In genomic region chr2:7672027-7672684, GRCh38 we compare ENCODE assay signal across 9 cellular contexts.
A peak's percentile ranks its signal among the peaks of the same experiment; 100 is the strongest.
DNase-seq lines count a peak whose midpoint lies in the region; ATAC-seq and TF ChIP-seq lines count a peak whose summit lies in the region.
"Had no signal": no experiment of that assay in that cellular context is flagged by ENCODE, and none has a peak within 500 bp of the region (broad histone marks: within the 10 kb centered on the region; RNA-seq: fewer than 3 reads in every experiment).

No MANE protein-coding gene starts in this region.

- no peak overlapping the region for H2AFZ ChIP-seq in GM23338

- H3K4me2 ChIP-seq in GM23338 = no peak overlapping the region

- TF ChIP-seq CTCF in GM23338 (conservative IDR thresholded peaks at IDR 0.05; ENCODE audit: low read depth in 2 of 2) (peak; percentile 92 to 98), astrocyte of the spinal cord (IDR thresholded peaks at IDR 0.05; ENCODE audit: low read depth, low read length) (peak; percentile 74), liver (IDR thresholded peaks at IDR 0.05; ENCODE audit: low read depth, low read length, missing input control) (peak; percentile 63)

- DNase-seq in AG08396 (ENCODE audit: low spot score) (peak; percentile 9), GM23338 (ENCODE audit: low spot score) (peak; percentile 93), T follicular helper cell (ENCODE audit: low read depth) (peak; percentile 6), astrocyte of the spinal cord (ENCODE audit: low read depth, low spot score) (peak; percentile 62), NCI-H774 (lab: John Stamatoyannopoulos, UW) (no peak), SW 1271 (lab: John Stamatoyannopoulos, UW) (no peak)
- peak; percentile 5 to 48 (median 22) for DNase-seq in stimulated activated naive CD4-positive, alpha-beta T cell (lab: John Stamatoyannopoulos, UW)

- H3K9me3 ChIP-seq in liver (ENCODE audit: control insufficient read depth in 4 of 4, low read length in 3 of 4) = no peaks in the 10 kb centered on the region

- no peaks in the 10 kb centered on the region for H3K79me2 ChIP-seq in GM23338 (replicated peaks; ENCODE audit: insufficient read depth)

- H3K4me1 Mint-ChIP-seq in GM23338 = peaks cover 16% of the 10 kb centered on the region
- H3K4me1 Mint-ChIP-seq: memory B cell had no signal

- H3K9me2 ChIP-seq in GM23338 (ENCODE audit: insufficient read depth) = peaks cover 37% of the 10 kb centered on the region

- in situ Hi-C loops in astrocyte of the spinal cord (cut with HindIII; ENCODE audit: low sequenced_read_pairs) = no loop called here

- H3K9ac ChIP-seq in liver (ENCODE audit: low read depth in 1 of 2, low read length in 2 of 2) = no peak overlapping the region

- H3F3A ChIP-seq in GM23338 (replicated peaks; ENCODE audit: low read depth) = no peaks in the 10 kb centered on the region

- H3K27ac Mint-ChIP-seq in GM23338 = no peak overlapping the region
- H3K27ac Mint-ChIP-seq: memory B cell had no signal

- H4K20me1 ChIP-seq in GM23338 (replicated peaks; ENCODE audit: insufficient read depth) = no peaks in the 10 kb centered on the region

- no peak overlapping the region for H3K4me3 Mint-ChIP-seq in GM23338
- H3K4me3 Mint-ChIP-seq: memory B cell had no signal

- H3K27ac ChIP-seq in GM23338 (ENCODE audit: low read depth) (no peak overlapping the region), liver (ENCODE audit: low read depth in 1 of 2, low read length in 2 of 2) (no peak overlapping the region)

- ATAC-seq in GM23338 = peak; percentile 99

- H3K27me3 Mint-ChIP-seq in GM23338 (ENCODE audit: insufficient read depth, low read depth, poor library complexity) = peaks cover 5% of the 10 kb centered on the region

- H3K4me1 ChIP-seq in GM23338 (ENCODE audit: insufficient read depth) = no peaks in the 10 kb centered on the region
- peaks cover 0 to 5% (median 0%) of the 10 kb centered on the region in 4 donors for H3K4me1 ChIP-seq in liver (ENCODE audit: control insufficient read depth in 4 of 4, insufficient read depth in 4 of 4, low read length in 3 of 4)

- H3K4me3 ChIP-seq in GM23338 = no peak overlapping the region
- no peak overlapping the region for H3K4me3 ChIP-seq in astrocyte of the spinal cord (ENCODE audit: low read depth, low read length)
- H3K4me3 ChIP-seq in liver (ENCODE audit: low read depth in 1 of 3, low read length in 3 of 3) = no peak overlapping the region

- H3K27me3 ChIP-seq in GM23338 (ENCODE audit: insufficient read depth) (no peaks in the 10 kb centered on the region), liver (ENCODE audit: control insufficient read depth in 4 of 4, insufficient read depth in 4 of 4, low read length in 3 of 4) (no peaks in the 10 kb centered on the region)

- H3K36me3 ChIP-seq in GM23338 (ENCODE audit: insufficient read depth) = peaks cover 3% of the 10 kb centered on the region; the same call in 1 of the 2 replicates
- H3K36me3 ChIP-seq in liver (ENCODE audit: control insufficient read depth in 4 of 4, insufficient read depth in 3 of 4, low read depth in 1 of 4, low read length in 3 of 4) = no peaks in the 10 kb centered on the region

- H3K36me3 Mint-ChIP-seq in GM23338 (ENCODE audit: low read depth) = peaks cover 21% of the 10 kb centered on the region
- H3K36me3 Mint-ChIP-seq: memory B cell had no signal

- WGBS in liver = 81% methylated on average over 8 of the region's 8 CpGs

- peak; percentile 66 to 77 for TF ChIP-seq RAD21 in liver (IDR thresholded peaks at IDR 0.05)

- H3K9me3 Mint-ChIP-seq in GM23338 = peaks cover 14% of the 10 kb centered on the region
- H3K9me3 Mint-ChIP-seq: memory B cell had no signal

TF ChIP-seq in GM23338, 12 proteins besides CTCF, POLR2A, EP300 and RAD21:
- TF ChIP-seq REST (IDR thresholded peaks at IDR 0.05; ENCODE audit: unreplicated experiment) (no peak), ZNF114 (CRISPR knock-in tag; IDR thresholded peaks at IDR 0.05) (peak; percentile 22; the same call in 1 of the 2 replicates)
TF ChIP-seq in GM23338: peak in this region for 1.

TF ChIP-seq in liver, 16 proteins besides CTCF, POLR2A, EP300 and RAD21:
- TF ChIP-seq ZBTB33 (IDR thresholded peaks at IDR 0.05) (no peak), TAF1 (conservative IDR thresholded peaks at IDR 0.05) (no peak), HNF4G (IDR thresholded peaks at IDR 0.05) (no peak), YY1 (IDR thresholded peaks at IDR 0.05) (no peak), REST (IDR thresholded peaks at IDR 0.05) (no peak), RXRA (IDR thresholded peaks at IDR 0.05) (no peak), FOXA2 (IDR thresholded peaks at IDR 0.05) (no peak), FOXA1 (IDR thresholded peaks at IDR 0.05) (no peak), NR2F2 (IDR thresholded peaks at IDR 0.05) (no peak), SP1 (IDR thresholded peaks at IDR 0.05) (no peak), EGR1 (IDR thresholded peaks at IDR 0.05; ENCODE audit: low read depth in 2 of 2) (no peak), HNF4A (conservative IDR thresholded peaks at IDR 0.05) (no peak), MAX (IDR thresholded peaks at IDR 0.05) (no peak), GABPA (IDR thresholded peaks at IDR 0.05 in 1 of 2, conservative IDR thresholded peaks at IDR 0.05 in 1 of 2) (no peak), ATF3 (IDR thresholded peaks at IDR 0.05) (no peak), JUND (IDR thresholded peaks at IDR 0.05) (no peak)

Comparison
In these comparisons a context has a peak if more than half of its experiments do, and no peak if none do; other contexts are left out.
1. DNase-seq: peak in AG08396 (single experiment), GM23338 (single experiment), T follicular helper cell (single experiment), astrocyte of the spinal cord (single experiment) and stimulated activated naive CD4-positive, alpha-beta T cell (6 of 6); none in NCI-H774 (single experiment) and SW 1271 (0 of 2).
2. Peak in every context shown above with its lines, with median percentiles within 50 percentile points of each other: CTCF ChIP-seq.